12 cellular contexts compared by ENCODE assay signal in genomic region chr17:80871341-80871740, GRCh38.
DNase-seq lines count a peak whose midpoint lies in the region; ATAC-seq and TF ChIP-seq lines count a peak whose summit lies in the region.
"Had no signal": no experiment of that assay in that cellular context is flagged by ENCODE, and none has a peak within 500 bp of the region (broad histone marks: within the 10 kb centered on the region; RNA-seq: fewer than 3 reads in every experiment).

No MANE protein-coding gene starts in this region.

- no peak overlapping the region for H2AFZ ChIP-seq in MM.1S (ENCODE audit: low read length)

- H3K27me3 Mint-ChIP-seq in CD8-positive, alpha-beta T cell (ENCODE audit: low read depth) = no peaks in the 10 kb centered on the region
- H3K27me3 Mint-ChIP-seq in activated T-helper 2 cell treated with anti-CD3 and anti-CD28 coated beads, Interferon-gamma antibody, Interleukin-2, Interleukin-4, amounts not matched to agents 10 μg/mL and 5 μg/mL and 100 μg/mL, durations not matched to agents 14 hours and 24 hours and 36 hours (ENCODE audit: low read depth) = no peaks in the 10 kb centered on the region
- no peaks in the 10 kb centered on the region for H3K27me3 Mint-ChIP-seq in natural killer cell (ENCODE audit: low read depth in 2 of 2)

- H3K4me3 ChIP-seq in CD8-positive, alpha-beta T cell (ENCODE audit: low read depth, low read length) = peak overlapping the region; percentile 15
- no peak overlapping the region for H3K4me3 ChIP-seq in MM.1S (ENCODE audit: low read length)

- ATAC-seq in CD8-positive, alpha-beta T cell = peak; percentile 47
- ATAC-seq in natural killer cell = peak in 2 of 3 donors; percentile 45 to 55
- ATAC-seq in GM19463 (IDR thresholded peaks at IDR 0.05; ENCODE audit: unreplicated experiment) = no peak
- no peak for ATAC-seq in HG03108 (IDR thresholded peaks at IDR 0.05; ENCODE audit: unreplicated experiment)

- DNase-seq in CD8-positive, alpha-beta T cell = no peak
- DNase-seq in MM.1S (peak; percentile 28), natural killer cell (no peak), AG08395 (ENCODE audit: low spot score) (no peak)
- no peak for DNase-seq in activated T-helper 2 cell treated with anti-CD3 and anti-CD28 coated beads, Interferon-gamma antibody, Interleukin-2, Interleukin-4, amounts not matched to agents 10 μg/mL and 5 μg/mL and 100 μg/mL, durations not matched to agents 14 hours and 24 hours and 36 hours (ENCODE audit: low spot score)
- DNase-seq: activated CD8-positive, alpha-beta memory T cell treated with anti-CD3 and anti-CD28 coated beads, Interleukin-2, amount 50 U/mL, for 48 hours; caudate nucleus; DMS 273 treated with DMSO at 0.1 percent for 48 hours; NCI-H82; SW 1271 had no signal

- TF ChIP-seq CTCF in CD8-positive, alpha-beta T cell (IDR thresholded peaks at IDR 0.05) = no peak
- no peak for TF ChIP-seq CTCF in MM.1S (IDR thresholded peaks at IDR 0.05; ENCODE audit: low read length)
- no peak for TF ChIP-seq CTCF in natural killer cell (IDR thresholded peaks at IDR 0.05)

- no peaks in the 10 kb centered on the region for H4K20me1 ChIP-seq in MM.1S (ENCODE audit: insufficient read depth, low read length)

- H3K36me3 ChIP-seq in CD8-positive, alpha-beta T cell (ENCODE audit: insufficient read depth, low read length) = no peaks in the 10 kb centered on the region
- H3K36me3 ChIP-seq in MM.1S (replicated peaks; ENCODE audit: insufficient read depth, low read length) = no peaks in the 10 kb centered on the region

- H3K9me2 ChIP-seq in MM.1S (replicated peaks; ENCODE audit: insufficient read depth, low read length) = no peaks in the 10 kb centered on the region

- peak overlapping the region; percentile 58 for H3K4me3 Mint-ChIP-seq in CD8-positive, alpha-beta T cell
- peak overlapping the region; percentile 26 for H3K4me3 Mint-ChIP-seq in activated T-helper 2 cell treated with anti-CD3 and anti-CD28 coated beads, Interferon-gamma antibody, Interleukin-2, Interleukin-4, amounts not matched to agents 10 μg/mL and 5 μg/mL and 100 μg/mL, durations not matched to agents 14 hours and 24 hours and 36 hours (ENCODE audit: low read depth)
- peak overlapping the region; percentile 71 for H3K4me3 Mint-ChIP-seq in natural killer cell

- peak overlapping the region; percentile 72; the same call in 1 of the 2 replicates for H3K4me2 ChIP-seq in MM.1S (ENCODE audit: low read depth, low read length)

- no peak overlapping the region for H3K9ac ChIP-seq in MM.1S (ENCODE audit: low read length)

- intact Hi-C loops in CD8-positive, alpha-beta T cell (cut with DNase I, micrococcal nuclease) = no loop called here
- intact Hi-C loops in activated T-helper 2 cell treated with anti-CD3 and anti-CD28 coated beads, Interferon-gamma antibody, Interleukin-2, Interleukin-4, amounts not matched to agents 10 μg/mL and 5 μg/mL and 100 μg/mL, durations not matched to agents 14 hours and 24 hours and 36 hours (cut with micrococcal nuclease) = no loop called here
- intact Hi-C loops in natural killer cell (cut with micrococcal nuclease) = no loop called here

- no peaks in the 10 kb centered on the region for H3F3A ChIP-seq in MM.1S (ENCODE audit: insufficient read depth, low read length)

- POLR2A ChIA-PET in CD8-positive, alpha-beta T cell (lab: Charles Lee) = interaction anchor here (1.5 to 1.7 kb wide), 2 partner anchors 91 to 417 kb away, joined by 3 to 4 read pairs; no protein-coding TSS in a partner anchor

- H3K4me1 ChIP-seq in CD8-positive, alpha-beta T cell (ENCODE audit: insufficient read depth, low read length) = peaks cover 41% of the 10 kb centered on the region
- peaks cover 14% of the 10 kb centered on the region for H3K4me1 ChIP-seq in MM.1S (ENCODE audit: low read length)

- H3K27ac ChIP-seq in CD8-positive, alpha-beta T cell (ENCODE audit: low read depth, low read length) = no peak overlapping the region
- no peak overlapping the region for H3K27ac ChIP-seq in MM.1S (ENCODE audit: low read length)

- H3K4me1 Mint-ChIP-seq in CD8-positive, alpha-beta T cell (ENCODE audit: low read depth) = peaks cover 56% of the 10 kb centered on the region
- H3K4me1 Mint-ChIP-seq in activated T-helper 2 cell treated with anti-CD3 and anti-CD28 coated beads, Interferon-gamma antibody, Interleukin-2, Interleukin-4, amounts not matched to agents 10 μg/mL and 5 μg/mL and 100 μg/mL, durations not matched to agents 14 hours and 24 hours and 36 hours (ENCODE audit: low read depth) = peaks cover 74% of the 10 kb centered on the region
- H3K4me1 Mint-ChIP-seq in natural killer cell = peaks cover 32 to 34% of the 10 kb centered on the region in 2 donors

- peaks cover 13% of the 10 kb centered on the region for H3K36me3 Mint-ChIP-seq in CD8-positive, alpha-beta T cell
- peaks cover 46% of the 10 kb centered on the region for H3K36me3 Mint-ChIP-seq in activated T-helper 2 cell treated with anti-CD3 and anti-CD28 coated beads, Interferon-gamma antibody, Interleukin-2, Interleukin-4, amounts not matched to agents 10 μg/mL and 5 μg/mL and 100 μg/mL, durations not matched to agents 14 hours and 24 hours and 36 hours (ENCODE audit: low read depth)
- H3K36me3 Mint-ChIP-seq in natural killer cell = no peaks in the 10 kb centered on the region

- CTCF ChIA-PET in CD8-positive, alpha-beta T cell (lab: Charles Lee) = interaction anchor here (0.9 to 1.5 kb wide), 2 partner anchors 28 to 295 kb away, joined by 3 to 5 read pairs; no protein-coding TSS in a partner anchor

- H3K9me3 ChIP-seq in CD8-positive, alpha-beta T cell (ENCODE audit: low read length) = no peaks in the 10 kb centered on the region
- H3K9me3 ChIP-seq in MM.1S (replicated peaks; ENCODE audit: insufficient read depth, low read length) = no peaks in the 10 kb centered on the region

- no peaks in the 10 kb centered on the region for H3K27me3 ChIP-seq in CD8-positive, alpha-beta T cell (ENCODE audit: insufficient read depth, low read length)
- H3K27me3 ChIP-seq in MM.1S (replicated peaks; ENCODE audit: insufficient read depth, low read length) = no peaks in the 10 kb centered on the region

- H3K27ac Mint-ChIP-seq in CD8-positive, alpha-beta T cell = peak overlapping the region; percentile 73
- H3K27ac Mint-ChIP-seq in activated T-helper 2 cell treated with anti-CD3 and anti-CD28 coated beads, Interferon-gamma antibody, Interleukin-2, Interleukin-4, amounts not matched to agents 10 μg/mL and 5 μg/mL and 100 μg/mL, durations not matched to agents 14 hours and 24 hours and 36 hours = peak overlapping the region; percentile 69
- peak overlapping the region; percentile 29 to 64 for H3K27ac Mint-ChIP-seq in natural killer cell

- H3K79me2 ChIP-seq in MM.1S (ENCODE audit: low read length) = no peaks in the 10 kb centered on the region

- H3K9me3 Mint-ChIP-seq in CD8-positive, alpha-beta T cell = no peaks in the 10 kb centered on the region
- H3K9me3 Mint-ChIP-seq in activated T-helper 2 cell treated with anti-CD3 and anti-CD28 coated beads, Interferon-gamma antibody, Interleukin-2, Interleukin-4, amounts not matched to agents 10 μg/mL and 5 μg/mL and 100 μg/mL, durations not matched to agents 14 hours and 24 hours and 36 hours = no peaks in the 10 kb centered on the region
- H3K9me3 Mint-ChIP-seq in natural killer cell = no peaks in the 10 kb centered on the region

Comparison
In these comparisons a context has a peak if more than half of its experiments do, and no peak if none do; other contexts are left out.
1. ATAC-seq: peak in CD8-positive, alpha-beta T cell (single experiment) and natural killer cell (2 of 3); none in GM19463 (single experiment) and HG03108 (single experiment).
2. Peak in every context shown above with its lines, with median percentiles within 50 percentile points of each other: H3K27ac Mint-ChIP-seq and H3K4me3 Mint-ChIP-seq.